16 cellular contexts compared by ENCODE assay signal in genomic region chr5:30000231-30000630, GRCh38.
A peak's percentile ranks its signal among the peaks of the same experiment; 100 is the strongest.
DNase-seq lines count a peak whose midpoint lies in the region; ATAC-seq and TF ChIP-seq lines count a peak whose summit lies in the region.
"Had no signal": no experiment of that assay in that cellular context is flagged by ENCODE, and none has a peak within 500 bp of the region (broad histone marks: within the 10 kb centered on the region; RNA-seq: fewer than 3 reads in every experiment).

No MANE protein-coding gene starts in this region.

- no peak overlapping the region for H3K27ac ChIP-seq in breast epithelium
- H3K27ac ChIP-seq: BLaER1 treated with 17β-estradiol and CSF1 and Interleukin-3, amounts not matched to agents 10 nM and 100 nM; C4-2B had no signal

- H3K9me3 Mint-ChIP-seq in MCF 10A (ENCODE audit: unreplicated experiment) = no peaks in the 10 kb centered on the region
- peaks cover 13 to 18% of the 10 kb centered on the region in 2 donors for H3K9me3 Mint-ChIP-seq in stimulated activated naive CD8-positive, alpha-beta T cell treated with anti-CD3 and anti-CD28 coated beads, Interleukin-15, amount 100 ng/mL, for 72 hours

- H3K4me1 Mint-ChIP-seq in MCF 10A (ENCODE audit: insufficient read depth, unreplicated experiment) = no peaks in the 10 kb centered on the region
- no peaks in the 10 kb centered on the region for H3K4me1 Mint-ChIP-seq in stimulated activated naive CD8-positive, alpha-beta T cell treated with anti-CD3 and anti-CD28 coated beads, Interleukin-15, amount 100 ng/mL, for 72 hours
- H3K4me1 Mint-ChIP-seq: B cell had no signal

- no peaks in the 10 kb centered on the region for H3K36me3 ChIP-seq in breast epithelium
- H3K36me3 ChIP-seq: BLaER1 treated with 17β-estradiol and CSF1 and Interleukin-3, amounts not matched to agents 10 nM and 100 nM had no signal

- H3K4me3 Mint-ChIP-seq in MCF 10A (ENCODE audit: unreplicated experiment) = no peak overlapping the region
- no peak overlapping the region for H3K4me3 Mint-ChIP-seq in stimulated activated naive CD8-positive, alpha-beta T cell treated with anti-CD3 and anti-CD28 coated beads, Interleukin-15, amount 100 ng/mL, for 72 hours
- H3K4me3 Mint-ChIP-seq: B cell; CD4-positive, alpha-beta T cell; CD8-positive, alpha-beta T cell had no signal

- no peak for ATAC-seq in HG03354 (IDR thresholded peaks at IDR 0.05; ENCODE audit: poor library complexity, severe bottlenecking, unreplicated experiment)
- no peak for ATAC-seq in stimulated activated naive CD8-positive, alpha-beta T cell treated with anti-CD3 and anti-CD28 coated beads, Interleukin-15, amount 100 ng/mL, for 72 hours
- ATAC-seq: CD8-positive, alpha-beta T cell had no signal

- BruUV-seq in MCF 10A (replicated peaks; lab: Mats Ljungman, UMichigan) = no TSS peak

- no peaks in the 10 kb centered on the region for H3K4me1 ChIP-seq in breast epithelium
- H3K4me1 ChIP-seq: BLaER1 treated with 17β-estradiol and CSF1 and Interleukin-3, amounts not matched to agents 10 nM and 100 nM; Caco-2 had no signal

- CTCF ChIA-PET in MCF 10A (lab: Yijun Ruan, JAX) = interaction anchor here (1.1 kb wide), 1 partner anchor 40 kb away, joined by 3 read pairs; no protein-coding TSS in a partner anchor

- H3K9me3 ChIP-seq in breast epithelium = no peaks in the 10 kb centered on the region
- H3K9me3 ChIP-seq: BLaER1 treated with 17β-estradiol and CSF1 and Interleukin-3, amounts not matched to agents 10 nM and 100 nM; Caco-2 had no signal

- no peak overlapping the region for H3K4me3 ChIP-seq in breast epithelium
- H3K4me3 ChIP-seq: BLaER1 treated with 17β-estradiol and CSF1 and Interleukin-3, amounts not matched to agents 10 nM and 100 nM had no signal

- TF ChIP-seq CTCF in MCF 10A (IDR thresholded peaks at IDR 0.05; ENCODE audit: unreplicated experiment) (no peak), breast epithelium (IDR thresholded peaks at IDR 0.05) (no peak)

- intact Hi-C loops in MCF 10A (cut with micrococcal nuclease) = no loop called here
- intact Hi-C loops in breast epithelium (cut with DNase I; ENCODE audit: low total_unique reads) = no loop called here

- TF ChIP-seq POLR2A in breast epithelium (IDR thresholded peaks at IDR 0.05) = no peak

- in situ Hi-C loops in SK-MEL-5 (cut with HindIII; ENCODE audit: low pct_unique_long_range_greater_than_20kb, low sequenced_read_pairs) = no loop called here

- H3K27me3 Mint-ChIP-seq in MCF 10A (ENCODE audit: insufficient read depth, unreplicated experiment) = no peaks in the 10 kb centered on the region
- H3K27me3 Mint-ChIP-seq in stimulated activated naive CD8-positive, alpha-beta T cell treated with anti-CD3 and anti-CD28 coated beads, Interleukin-15, amount 100 ng/mL, for 72 hours = no peaks in the 10 kb centered on the region
- H3K27me3 Mint-ChIP-seq: B cell; CD4-positive, alpha-beta T cell had no signal

- H3K36me3 Mint-ChIP-seq in MCF 10A (ENCODE audit: insufficient read depth, unreplicated experiment) = no peaks in the 10 kb centered on the region
- H3K36me3 Mint-ChIP-seq: CD8-positive, alpha-beta T cell had no signal

- POLR2A ChIA-PET in MCF 10A (lab: Yijun Ruan, JAX) = no interaction called here

- DNase-seq in MCF 10A (ENCODE audit: unreplicated experiment) (no peak), breast epithelium (ENCODE audit: low spot score in 2 of 2) (no peak), SK-MEL-5 (ENCODE audit: low read depth, low spot score) (peak; percentile 91)
- no peak for DNase-seq in stimulated activated naive CD8-positive, alpha-beta T cell treated with anti-CD3 and anti-CD28 coated beads, Interleukin-15, amount 100 ng/mL, for 72 hours
- DNase-seq: 8988T; AML-193; Caco-2; Calu3; CD4-positive, alpha-beta T cell; CD8-positive, alpha-beta T cell; DMS79 treated with DMSO at 0.1 percent for 48 hours; GF-D8 had no signal

- peak overlapping the region; percentile 29 for H3K27ac Mint-ChIP-seq in MCF 10A (ENCODE audit: low read depth, unreplicated experiment)
- H3K27ac Mint-ChIP-seq in stimulated activated naive CD8-positive, alpha-beta T cell treated with anti-CD3 and anti-CD28 coated beads, Interleukin-15, amount 100 ng/mL, for 72 hours = no peak overlapping the region
- H3K27ac Mint-ChIP-seq: B cell; CD4-positive, alpha-beta T cell; CD8-positive, alpha-beta T cell had no signal

- H3K27me3 ChIP-seq in breast epithelium = no peaks in the 10 kb centered on the region
- H3K27me3 ChIP-seq: BLaER1 treated with 17β-estradiol and CSF1 and Interleukin-3, amounts not matched to agents 10 nM and 100 nM had no signal
